23 cellular contexts compared by ENCODE assay signal in genomic region chr15:41599061-41599460, GRCh38. TPM values are rescaled to one million over a fixed set of nuclear protein-coding genes. Genes with fewer than 3 reads are reported as not detected.
"Had no signal": no experiment of that assay in that cellular context is flagged by ENCODE, and none has a peak within 500 bp of the region (broad histone marks: within the 10 kb centered on the region; RNA-seq: fewer than 3 reads in every experiment).

No MANE protein-coding gene starts in this region.

- H3K27ac ChIP-seq: heart right ventricle, neural progenitor cell, pancreas, suprapubic skin, thyroid gland had no signal

- FAIRE-seq: frontal cortex, islet of Langerhans, pancreas, urothelium cell line had no signal

- ATAC-seq: esophagus mucosa; heart right ventricle; mucosa of descending colon; naive thymus-derived CD8-positive, alpha-beta T cell; pancreas; right cardiac atrium; stimulated activated naive CD8-positive, alpha-beta T cell treated with anti-CD3 and anti-CD28 coated beads, Interleukin-15, Interleukin-2, amounts not matched to agents 100 U/mL and 50 U/mL, for 24 hours had no signal

- H3K4me2 ChIP-seq: neural progenitor cell, smooth muscle cell had no signal

- DNase-seq: cortex of kidney; effector CD8-positive, alpha-beta T cell; heart right ventricle; hypothalamus; kidney glomerular epithelial cell; mucosa of descending colon; naive thymus-derived CD8-positive, alpha-beta T cell; nucleus accumbens; pancreas; right cardiac atrium; stimulated activated CD4-positive, alpha-beta T cell treated with anti-CD3 and anti-CD28 coated beads, Interleukin-2, amount 100 ng/mL, for 48 hours; stimulated activated naive CD8-positive, alpha-beta T cell treated with anti-CD3 and anti-CD28 coated beads, Interleukin-15, Interleukin-2, amounts not matched to agents 100 U/mL and 50 U/mL, for 24 hours; thyroid gland had no signal

- H3K36me3 Mint-ChIP-seq: naive thymus-derived CD8-positive, alpha-beta T cell; neural progenitor cell; type B pancreatic cell had no signal

- H3K4me3 ChIP-seq: dorsolateral prefrontal cortex, heart right ventricle, mucosa of descending colon, neural progenitor cell, pancreas, smooth muscle cell, suprapubic skin, thyroid gland had no signal

- H3K9me3 Mint-ChIP-seq: naive thymus-derived CD8-positive, alpha-beta T cell; neural progenitor cell; type B pancreatic cell had no signal

- H3K27ac Mint-ChIP-seq: naive thymus-derived CD8-positive, alpha-beta T cell; neural progenitor cell; progenitor cell of endocrine pancreas; type B pancreatic cell had no signal

- H3K9me3 ChIP-seq: heart right ventricle, mucosa of descending colon, pancreas, suprapubic skin, thyroid gland had no signal

- H3K27me3 ChIP-seq: dorsolateral prefrontal cortex, heart right ventricle, neural progenitor cell, pancreas, suprapubic skin, thyroid gland had no signal

- H3K4me3 Mint-ChIP-seq: naive thymus-derived CD8-positive, alpha-beta T cell; neural progenitor cell; type B pancreatic cell had no signal

- H2AFZ ChIP-seq: neural progenitor cell had no signal

- H3K4me1 Mint-ChIP-seq: neural progenitor cell had no signal

- H3K9ac ChIP-seq: neural progenitor cell had no signal

- H3K36me3 ChIP-seq: heart right ventricle, neural progenitor cell, pancreas, suprapubic skin, thyroid gland had no signal

- H3K4me1 ChIP-seq: thyroid gland had no signal

RNA-seq across cellular contexts. Expression of gene TYRO3, which starts 40.0 kb away (rescaled TPM):
- polyA plus RNA-seq: naive thymus-derived CD8-positive, alpha-beta T cell had no signal
